Comparison of ENCODE assay signal across 1 cellular context in genomic region chr6:139129284-139129683, GRCh38.
TF ChIP-seq lines count a peak whose summit lies in the region.

No MANE protein-coding gene starts in this region.

TF ChIP-seq in H1, 55 proteins besides CTCF, POLR2A, EP300 and RAD21:
- no peak for TF ChIP-seq TCF12 (IDR thresholded peaks at IDR 0.05; ENCODE audit: low read depth, low read length)
- no peak for TF ChIP-seq TAF7 (optimal IDR thresholded peaks at IDR 0.05; ENCODE audit: borderline replicate concordance, low read depth, low read length)
- TF ChIP-seq CTBP2 (IDR thresholded peaks at IDR 0.05; ENCODE audit: borderline replicate concordance, insufficient read depth, insufficient read length, low read length) = no peak
- TF ChIP-seq TBP (IDR thresholded peaks at IDR 0.05; ENCODE audit: low read depth, low read length) = no peak
- TF ChIP-seq BCL11A (IDR thresholded peaks at IDR 0.05; ENCODE audit: low read depth in 2 of 2, low read length in 2 of 2) = no peak
- TF ChIP-seq, protein P1, sequence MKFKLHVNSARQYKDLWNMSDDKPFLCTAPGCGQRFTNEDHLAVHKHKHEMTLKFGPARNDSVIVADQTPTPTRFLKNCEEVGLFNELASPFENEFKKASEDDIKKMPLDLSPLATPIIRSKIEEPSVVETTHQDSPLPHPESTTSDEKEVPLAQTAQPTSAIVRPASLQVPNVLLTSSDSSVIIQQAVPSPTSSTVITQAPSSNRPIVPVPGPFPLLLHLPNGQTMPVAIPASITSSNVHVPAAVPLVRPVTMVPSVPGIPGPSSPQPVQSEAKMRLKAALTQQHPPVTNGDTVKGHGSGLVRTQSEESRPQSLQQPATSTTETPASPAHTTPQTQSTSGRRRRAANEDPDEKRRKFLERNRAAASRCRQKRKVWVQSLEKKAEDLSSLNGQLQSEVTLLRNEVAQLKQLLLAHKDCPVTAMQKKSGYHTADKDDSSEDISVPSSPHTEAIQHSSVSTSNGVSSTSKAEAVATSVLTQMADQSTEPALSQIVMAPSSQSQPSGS (IDR thresholded peaks at IDR 0.05; ENCODE audit: low read length) = no peak
- no peak for TF ChIP-seq SP2 (IDR thresholded peaks at IDR 0.05; ENCODE audit: low read length)
- no peak for TF ChIP-seq FOSL1 (IDR thresholded peaks at IDR 0.05; ENCODE audit: insufficient read depth, low read depth, low read length)
- TF ChIP-seq TAF1 (IDR thresholded peaks at IDR 0.05; ENCODE audit: low read depth, low read length) = no peak
- no peak for TF ChIP-seq GABPA (IDR thresholded peaks at IDR 0.05; ENCODE audit: borderline replicate concordance, insufficient read depth, low read length)
- TF ChIP-seq BRCA1 (IDR thresholded peaks at IDR 0.05; ENCODE audit: low read depth, low read length) = no peak
- no peak for TF ChIP-seq SIRT6 (IDR thresholded peaks at IDR 0.05; ENCODE audit: low read length)
- no peak for TF ChIP-seq EGR1 (IDR thresholded peaks at IDR 0.05; ENCODE audit: borderline replicate concordance, low read depth, low read length)
- TF ChIP-seq SAP30 (IDR thresholded peaks at IDR 0.05; ENCODE audit: insufficient read depth, insufficient replicate concordance, low read length) = no peak
- TF ChIP-seq MAX (IDR thresholded peaks at IDR 0.05) = no peak
- TF ChIP-seq HDAC2 (IDR thresholded peaks at IDR 0.05; ENCODE audit: borderline replicate concordance in 1 of 2, low read depth in 2 of 2, low read length in 2 of 2) = no peak
- no peak for TF ChIP-seq POU5F1 (IDR thresholded peaks at IDR 0.05; ENCODE audit: low read depth, low read length)
- TF ChIP-seq, protein P2, sequence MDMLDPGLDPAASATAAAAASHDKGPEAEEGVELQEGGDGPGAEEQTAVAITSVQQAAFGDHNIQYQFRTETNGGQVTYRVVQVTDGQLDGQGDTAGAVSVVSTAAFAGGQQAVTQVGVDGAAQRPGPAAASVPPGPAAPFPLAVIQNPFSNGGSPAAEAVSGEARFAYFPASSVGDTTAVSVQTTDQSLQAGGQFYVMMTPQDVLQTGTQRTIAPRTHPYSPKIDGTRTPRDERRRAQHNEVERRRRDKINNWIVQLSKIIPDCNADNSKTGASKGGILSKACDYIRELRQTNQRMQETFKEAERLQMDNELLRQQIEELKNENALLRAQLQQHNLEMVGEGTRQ (IDR thresholded peaks at IDR 0.05; ENCODE audit: low read length) = no peak
- no peak for TF ChIP-seq RXRA (IDR thresholded peaks at IDR 0.05; ENCODE audit: insufficient read depth, low read depth, low read length)
